In the genomic region with DNA sequence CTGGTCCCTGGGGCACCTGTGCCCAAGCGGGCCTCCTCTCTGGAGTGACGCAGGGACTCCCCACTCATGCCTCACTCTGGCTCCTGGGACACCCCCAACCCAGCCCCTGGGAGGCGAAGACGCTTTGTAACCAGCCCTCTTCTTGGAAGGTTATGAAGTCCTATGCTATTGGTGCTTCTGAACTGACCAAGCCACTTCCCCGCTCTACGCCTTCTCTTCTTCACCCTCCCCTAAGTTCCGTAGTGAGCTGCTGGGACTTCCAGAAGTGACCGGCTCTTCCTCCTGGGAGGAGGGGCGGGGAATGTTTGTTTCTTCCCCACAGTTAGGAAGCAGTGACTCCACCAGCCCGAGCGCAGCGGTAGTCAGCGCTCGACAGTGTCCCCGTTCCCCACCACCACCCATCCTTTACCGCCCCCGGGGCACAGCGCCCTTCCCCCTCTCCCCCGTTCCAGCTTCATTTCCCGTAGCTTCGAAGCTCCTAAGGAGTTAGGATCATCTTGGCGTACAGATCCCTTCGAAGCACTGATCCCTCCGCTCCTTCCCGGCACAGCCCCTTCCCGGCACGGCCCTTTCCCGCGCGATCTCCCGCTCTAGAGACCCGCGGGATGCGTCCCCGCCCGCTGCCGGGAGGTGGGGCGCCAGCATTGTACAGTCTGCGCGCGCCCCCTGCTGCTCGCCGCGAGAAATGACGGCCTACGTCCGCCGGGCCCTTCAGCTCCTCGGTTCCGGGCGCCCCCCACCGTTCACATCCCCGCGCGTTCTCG, we compare ENCODE assay signal across 8 cellular contexts. TPM values are rescaled to one million over a fixed set of nuclear protein-coding genes. Genes with fewer than 3 reads are reported as not detected.
DNase-seq lines count a peak whose midpoint lies in the region; ATAC-seq, FAIRE-seq and TF ChIP-seq lines count a peak whose summit lies in the region.

No MANE protein-coding gene starts in this region.

- H3K27me3 ChIP-seq in AG04450 (ENCODE audit: control insufficient read depth, insufficient read depth, low read length) (peaks cover 17% of the 10 kb centered on the region), bronchial epithelial cell (ENCODE audit: control insufficient read depth, insufficient read depth, low read length) (peaks cover 5% of the 10 kb centered on the region)

- TF ChIP-seq CTCF in AG04450 (IDR thresholded peaks at IDR 0.05; ENCODE audit: low read depth, low read length) (peak; percentile 91), WTC11 (IDR thresholded peaks at IDR 0.05) (peak; percentile 83), bronchial epithelial cell (IDR thresholded peaks at IDR 0.05; ENCODE audit: insufficient read depth, low read length, severe bottlenecking) (peak; percentile 95)

- H3K36me3 ChIP-seq in bronchial epithelial cell (ENCODE audit: control insufficient read depth, insufficient read depth, low read length), result no peaks in the 10 kb centered on the region

- H3K4me1 Mint-ChIP-seq in WTC11, result peaks cover 22% of the 10 kb centered on the region

- FAIRE-seq in bronchial epithelial cell (lab: Jason Lieb, UNC), result no peak

- peaks cover 95% of the 10 kb centered on the region for H3K27me3 Mint-ChIP-seq in WTC11 (ENCODE audit: low read depth)

- H3K27ac ChIP-seq in AG04450 (ENCODE audit: low read depth, low read length), result no peak overlapping the region

- POLR2A ChIA-PET in AG04450 (lab: Yijun Ruan, JAX), result interaction anchor here (0.5 to 1.6 kb wide), 4 partner anchors 18 to 87 kb away, joined by 3 to 7 read pairs (median 5); partner anchors contain the start of gene CCT7
- POLR2A ChIA-PET in WTC11 (lab: Charles Lee), result interaction anchor here (0.6 to 2.2 kb wide), 6 partner anchors 21 to 1407 kb away, joined by 3 to 6 read pairs (median 4); partner anchors contain the start of gene EMX1

- peak overlapping the region; percentile 86 for H3K4me3 Mint-ChIP-seq in WTC11

- no peaks in the 10 kb centered on the region for H3K9me3 Mint-ChIP-seq in WTC11

- CTCF ChIA-PET in AG04450 (lab: Charles Lee), result interaction anchor here (0.6 to 6.0 kb wide), 75 partner anchors 9 to 661 kb away, joined by 3 to 118 read pairs (median 5); partner anchors contain the start of genes CCT7, NOTO, PRADC1 and SFXN5
- CTCF ChIA-PET in WTC11 (lab: Charles Lee), result interaction anchor here (0.6 to 5.2 kb wide), 89 partner anchors 8 to 1024 kb away, joined by 3 to 179 read pairs (median 6); partner anchors contain the start of genes CCT7, EGR4, EMX1 and NOTO

- no peak overlapping the region for H3K27ac Mint-ChIP-seq in WTC11

- ATAC-seq in GM18867 (IDR thresholded peaks at IDR 0.05; ENCODE audit: unreplicated experiment), result peak; percentile 86
- ATAC-seq in HG03103 (IDR thresholded peaks at IDR 0.05; ENCODE audit: low read depth, unreplicated experiment), result peak; percentile 84
- peak; percentile 72 for ATAC-seq in WTC11

- H3K4me3 ChIP-seq in AG04450 (ENCODE audit: low read depth, low read length) (peak overlapping the region; percentile 71), bronchial epithelial cell (ENCODE audit: low read depth, low read length) (peak overlapping the region; percentile 63)

- DNase-seq in AG04450 (ENCODE audit: low read depth, low spot score) (peak; percentile 55), NCI-H2171 treated with DMSO at 0.1 percent for 48 hours (lab: John Stamatoyannopoulos, UW) (peak; percentile 88), WTC11 (ENCODE audit: low spot score) (peak; percentile 92), bronchial epithelial cell (ENCODE audit: low read depth) (peak; percentile 47), islet precursor cell (peak; percentile 93)
- DNase-seq in stimulated activated CD4-positive, alpha-beta T cell treated with anti-CD3 and anti-CD28 coated beads, Interleukin-12 subunit alpha, Interleukin-12 subunit beta, amount 100 ng/mL, for 24 hours (ENCODE audit: low read depth in 2 of 2), result peak; percentile 75 to 88

- H3K9me3 ChIP-seq in AG04450 (ENCODE audit: control insufficient read depth, insufficient read depth, low read length), result no peaks in the 10 kb centered on the region

- no peaks in the 10 kb centered on the region for H3K36me3 Mint-ChIP-seq in WTC11

TF ChIP-seq in WTC11, 78 proteins besides CTCF, POLR2A, EP300 and RAD21:
- TF ChIP-seq EMX1 (CRISPR knock-in tag; IDR thresholded peaks at IDR 0.05) (0 out of 2 replicates have a peak, but pooled peaks have one; percentile 31), IRF1 (CRISPR knock-in tag; IDR thresholded peaks at IDR 0.05) (no peak), HMGXB4 (CRISPR knock-in tag; IDR thresholded peaks at IDR 0.05) (peak; percentile 94), FOXJ3 (CRISPR knock-in tag; IDR thresholded peaks at IDR 0.05; ENCODE audit: borderline replicate concordance) (no peak), FOXP4 (CRISPR knock-in tag; IDR thresholded peaks at IDR 0.05) (0 out of 2 replicates have a peak, but pooled peaks have one; percentile 23), GABPB1 (CRISPR knock-in tag; IDR thresholded peaks at IDR 0.05) (peak; percentile 59)
- TF ChIP-seq, protein P1, sequence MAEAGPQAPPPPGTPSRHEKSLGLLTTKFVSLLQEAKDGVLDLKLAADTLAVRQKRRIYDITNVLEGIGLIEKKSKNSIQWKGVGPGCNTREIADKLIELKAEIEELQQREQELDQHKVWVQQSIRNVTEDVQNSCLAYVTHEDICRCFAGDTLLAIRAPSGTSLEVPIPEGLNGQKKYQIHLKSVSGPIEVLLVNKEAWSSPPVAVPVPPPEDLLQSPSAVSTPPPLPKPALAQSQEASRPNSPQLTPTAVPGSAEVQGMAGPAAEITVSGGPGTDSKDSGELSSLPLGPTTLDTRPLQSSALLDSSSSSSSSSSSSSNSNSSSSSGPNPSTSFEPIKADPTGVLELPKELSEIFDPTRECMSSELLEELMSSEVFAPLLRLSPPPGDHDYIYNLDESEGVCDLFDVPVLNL (CRISPR knock-in tag; IDR thresholded peaks at IDR 0.05; ENCODE audit: borderline replicate concordance, low read depth), result no peak

RNA-seq across cellular contexts. Expression of gene NOTO, which starts 25.3 kb away (rescaled TPM):
- polyA plus RNA-seq in AG04450 (2011; rRNA removed), result not detected in 2 replicates
- polyA minus RNA-seq in AG04450 (2011; rRNA and poly(A)+ RNA removed), result not detected in 2 replicates
- total RNA-seq in WTC11 (2021) (0.15 to 0.23 TPM (median 0.18 TPM) in 3 replicates), bronchial epithelial cell (not detected in 2 replicates)

RNA-seq across cellular contexts. Expression of gene SMYD5, which starts 37.0 kb away (rescaled TPM):
- polyA plus RNA-seq in AG04450 (2011; rRNA removed), result 10.4 and 13.8 TPM in 2 replicates
- 21.6 and 22.7 TPM in 2 replicates for polyA minus RNA-seq in AG04450 (2011; rRNA and poly(A)+ RNA removed)
- 46.5 to 47.9 TPM (median 46.7 TPM) in 3 replicates for total RNA-seq in WTC11 (2021)
- 11.1 and 18.4 TPM in 2 replicates for total RNA-seq in bronchial epithelial cell

RNA-seq across cellular contexts. Expression of gene PRADC1, which starts 56.0 kb away (rescaled TPM):
- polyA plus RNA-seq in AG04450 (2011; rRNA removed), result 11.6 and 12.0 TPM in 2 replicates
- 9.1 and 10.9 TPM in 2 replicates for polyA minus RNA-seq in AG04450 (2011; rRNA and poly(A)+ RNA removed)
- total RNA-seq in WTC11 (2021) (11.4 to 12.9 TPM (median 12.2 TPM) in 3 replicates), bronchial epithelial cell (5.8 and 11.5 TPM in 2 replicates)

RNA-seq across cellular contexts. Expression of gene CCT7, which starts 57.0 kb away (rescaled TPM):
- polyA plus RNA-seq in AG04450 (2011; rRNA removed), result 303 and 331 TPM in 2 replicates
- 289 and 344 TPM in 2 replicates for polyA minus RNA-seq in AG04450 (2011; rRNA and poly(A)+ RNA removed)
- total RNA-seq in WTC11 (2021) (482 to 518 TPM (median 514 TPM) in 3 replicates), bronchial epithelial cell (260 and 362 TPM in 2 replicates)
